8 cellular contexts compared by ENCODE assay signal in the genomic region with DNA sequence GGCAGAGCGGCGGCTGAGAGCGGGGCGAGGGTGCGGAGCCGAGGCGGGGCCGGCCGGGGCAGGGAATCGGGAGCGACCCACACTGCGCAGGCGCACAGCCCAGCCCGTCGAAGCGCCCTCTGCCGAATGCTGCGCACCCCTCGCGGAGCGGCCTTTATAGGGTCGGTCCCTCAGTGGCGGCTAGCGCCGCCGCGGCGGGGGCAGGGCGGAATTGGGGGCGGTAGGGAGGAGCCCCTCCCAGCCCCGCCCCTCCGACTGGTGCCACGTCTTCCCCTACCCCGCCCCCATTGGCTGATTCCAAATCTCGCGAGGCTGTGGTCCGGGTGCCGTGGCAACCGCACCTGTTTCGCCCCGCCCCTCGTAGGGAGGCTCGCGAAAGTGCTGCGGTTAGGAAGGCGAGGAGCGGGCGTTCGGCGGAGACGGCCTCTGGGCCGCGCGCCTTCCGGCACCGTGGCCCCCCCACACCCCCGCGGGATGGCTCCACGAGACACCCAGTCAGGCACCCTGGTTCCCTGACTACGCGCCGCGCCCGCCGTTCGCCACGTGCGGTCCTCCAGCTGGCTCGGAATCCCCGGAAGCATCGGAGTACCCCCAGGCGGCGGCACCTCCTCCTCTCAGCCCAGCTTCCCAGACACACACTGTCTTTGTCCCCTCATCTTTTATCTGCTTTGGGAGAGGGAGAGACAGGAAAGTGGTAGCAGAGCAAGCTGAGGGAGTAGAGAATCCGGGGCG. TPM values are rescaled to one million over a fixed set of nuclear protein-coding genes. Genes with fewer than 3 reads are reported as not detected.
DNase-seq lines count a peak whose midpoint lies in the region; ATAC-seq and TF ChIP-seq lines count a peak whose summit lies in the region.

A gene (minus strand): TSS at position 128 of the 732 bp plus-strand sequence. CDS start 157 bp downstream, outside the sequence.

- H2AFZ ChIP-seq in PC-3 (ENCODE audit: low read length), result peak within 1 kb of the TSS; percentile 68

- H3K27ac ChIP-seq in PC-3 (ENCODE audit: low read length), result peak within 1 kb of the TSS; percentile 52

- peak within 1 kb of the TSS; percentile 97 for H3K4me3 ChIP-seq in Jurkat, Clone E6-1 (ENCODE audit: low read length)
- H3K4me3 ChIP-seq in PC-3 (ENCODE audit: low read length) (peak within 1 kb of the TSS; percentile 78), mucosa of stomach (ENCODE audit: low read length) (peak within 1 kb of the TSS; percentile 73)

- intact Hi-C loops in PC-3 (cut with micrococcal nuclease), result loop anchor here (1.0 to 2.0 kb wide), 3 partner anchors 9 to 32 kb away; no protein-coding TSS in a partner anchor

- CTCF ChIA-PET in PC-3 (lab: Charles Lee), result interaction anchor here (2.4 kb wide), 1 partner anchor 30 kb away, joined by 5 read pairs; no protein-coding TSS in a partner anchor

- peaks cover 8% of the 10 kb centered on the region for H3K36me3 ChIP-seq in PC-3 (ENCODE audit: low read depth, low read length)
- H3K36me3 ChIP-seq in mucosa of stomach (ENCODE audit: control insufficient read depth, insufficient read depth, low read length), result no peaks in the 10 kb centered on the region

- no peaks in the 10 kb centered on the region for H3K9me2 ChIP-seq in PC-3 (replicated peaks; ENCODE audit: low read length)

- peak within 1 kb of the TSS; percentile 89 for H3K4me2 ChIP-seq in PC-3 (ENCODE audit: low read length)

- no TSS peak for BruUV-seq in PC-3 (replicated peaks; lab: Mats Ljungman, UMichigan)

- H3K4me1 ChIP-seq in PC-3 (ENCODE audit: insufficient read depth, low read length) (peaks cover 29% of the 10 kb centered on the region), mucosa of stomach (ENCODE audit: control insufficient read depth, insufficient read depth, low read length) (peaks cover 24% of the 10 kb centered on the region)

- TF ChIP-seq CTCF in PC-3 (conservative IDR thresholded peaks at IDR 0.05; ENCODE audit: low read depth, low read length), result peak; percentile 62

- DNase-seq in DMS53 (lab: John Stamatoyannopoulos, UW) (peak; percentile 100), PC-3 (peak; percentile 100), erythroblast (lab: John Stamatoyannopoulos, UW) (peak; percentile 99 to 100)
- DNase-seq in Jurkat, Clone E6-1 (ENCODE audit: low read depth, low spot score), result peak; percentile 96
- peak; percentile 99 for DNase-seq in activated T-cell treated with anti-CD3 and anti-CD28 coated beads, Interleukin-2, amount 50 U/mL, for 1 hour
- DNase-seq in stimulated activated CD8-positive, alpha-beta memory T cell treated with anti-CD3 and anti-CD28 coated beads, Interleukin-7, amount 100 ng/mL, for 1 hour (ENCODE audit: low read depth in 2 of 2), result peak; percentile 99

- peaks cover 54% of the 10 kb centered on the region for H3K79me2 ChIP-seq in PC-3 (ENCODE audit: low read length)

- H3F3A ChIP-seq in PC-3 (ENCODE audit: low read length, unreplicated experiment), result no peaks in the 10 kb centered on the region

- POLR2A ChIA-PET in PC-3 (lab: Charles Lee; ENCODE audit: unreplicated experiment), result interaction anchor here (0.6 to 1.3 kb wide), 6 partner anchors 8 to 126 kb away, joined by 3 to 7 read pairs (median 6); a partner anchor contains a TSS

- ATAC-seq in GM21619 (IDR thresholded peaks at IDR 0.05; ENCODE audit: unreplicated experiment), result peak; percentile 57
- peak; percentile 73 for ATAC-seq in PC-3

- H3K27me3 ChIP-seq in PC-3 (ENCODE audit: low read length) (no peaks in the 10 kb centered on the region), mucosa of stomach (ENCODE audit: control insufficient read depth, insufficient read depth, low read length) (no peaks in the 10 kb centered on the region)

- H3K9me3 ChIP-seq in PC-3 (ENCODE audit: low read length), result no peaks in the 10 kb centered on the region
- H3K9me3 ChIP-seq in mucosa of stomach (ENCODE audit: control insufficient read depth, low read length), result no peaks in the 10 kb centered on the region

- H3K9ac ChIP-seq in PC-3 (ENCODE audit: low read length), result peak within 1 kb of the TSS; percentile 89
- peak within 1 kb of the TSS; percentile 94 for H3K9ac ChIP-seq in mucosa of stomach (ENCODE audit: low read length)

- H4K20me1 ChIP-seq in PC-3 (ENCODE audit: low read length), result peaks cover 41% of the 10 kb centered on the region

- TF ChIP-seq POLR2A in erythroblast (IDR thresholded peaks at IDR 0.05; ENCODE audit: low read length), result peak; percentile 96

RNA-seq across cellular contexts. Expression of the gene that starts here (rescaled TPM):
- 34.9 TPM for polyA plus RNA-seq in Jurkat, Clone E6-1 (2012; ENCODE audit: insufficient read depth, insufficient read length)
- 340 and 370 TPM in 2 replicates for total RNA-seq in PC-3 (2014; rRNA removed)

Comparison
In these comparisons a context has a peak if more than half of its experiments do, and no peak if none do; other contexts are left out.
1. Peak in every context shown above with its lines: DNase-seq, ATAC-seq, H3K4me3 ChIP-seq and H3K27ac ChIP-seq.